In the genomic region with DNA sequence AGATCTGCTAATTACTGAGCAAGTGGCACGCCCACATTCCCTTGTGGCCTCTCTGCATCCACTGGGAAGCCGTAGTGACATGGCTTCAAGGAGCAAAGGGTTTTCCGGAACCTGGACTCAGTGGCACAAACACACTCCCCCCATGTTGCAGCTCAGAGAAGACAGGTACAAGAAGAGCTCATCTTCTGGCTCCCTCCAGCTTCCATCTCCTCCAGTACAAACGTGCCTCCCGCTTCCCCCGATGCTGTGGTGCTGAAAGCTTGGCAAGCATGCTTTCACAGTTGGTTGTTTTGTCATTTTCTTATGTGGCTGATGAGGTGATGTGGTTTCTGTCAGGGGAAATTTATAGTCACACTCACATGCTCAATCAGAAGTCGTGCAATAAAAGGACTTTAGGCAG, we compare ENCODE assay signal across 1 cellular context.
TF ChIP-seq lines count a peak whose summit lies in the region.

No MANE protein-coding gene starts in this region.

TF ChIP-seq in GM12878, 131 proteins besides CTCF, POLR2A, EP300 and RAD21 (continued from another document and continues in another):
- TF ChIP-seq, protein P1, sequence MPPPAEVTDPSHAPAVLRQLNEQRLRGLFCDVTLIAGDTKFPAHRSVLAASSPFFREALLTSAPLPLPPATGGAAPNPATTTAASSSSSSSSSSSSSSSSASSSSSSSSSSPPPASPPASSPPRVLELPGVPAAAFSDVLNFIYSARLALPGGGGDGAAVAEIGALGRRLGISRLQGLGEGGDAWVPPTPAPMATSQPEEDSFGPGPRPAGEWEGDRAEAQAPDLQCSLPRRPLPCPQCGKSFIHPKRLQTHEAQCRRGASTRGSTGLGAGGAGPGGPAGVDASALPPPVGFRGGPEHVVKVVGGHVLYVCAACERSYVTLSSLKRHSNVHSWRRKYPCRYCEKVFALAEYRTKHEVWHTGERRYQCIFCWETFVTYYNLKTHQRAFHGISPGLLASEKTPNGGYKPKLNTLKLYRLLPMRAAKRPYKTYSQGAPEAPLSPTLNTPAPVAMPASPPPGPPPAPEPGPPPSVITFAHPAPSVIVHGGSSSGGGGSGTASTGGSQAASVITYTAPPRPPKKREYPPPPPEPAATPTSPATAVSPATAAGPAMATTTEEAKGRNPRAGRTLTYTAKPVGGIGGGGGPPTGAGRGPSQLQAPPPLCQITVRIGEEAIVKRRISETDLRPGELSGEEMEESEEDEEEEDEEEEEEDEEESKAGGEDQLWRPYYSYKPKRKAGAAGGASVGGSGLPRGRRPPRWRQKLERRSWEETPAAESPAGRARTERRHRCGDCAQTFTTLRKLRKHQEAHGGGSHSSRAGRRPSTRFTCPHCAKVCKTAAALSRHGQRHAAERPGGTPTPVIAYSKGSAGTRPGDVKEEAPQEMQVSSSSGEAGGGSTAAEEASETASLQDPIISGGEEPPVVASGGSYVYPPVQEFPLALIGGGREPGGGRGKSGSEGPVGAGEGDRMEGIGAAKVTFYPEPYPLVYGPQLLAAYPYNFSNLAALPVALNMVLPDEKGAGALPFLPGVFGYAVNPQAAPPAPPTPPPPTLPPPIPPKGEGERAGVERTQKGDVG (CRISPR knock-in tag; IDR thresholded peaks at IDR 0.05), result no peak
- TF ChIP-seq TCF7 (IDR thresholded peaks at IDR 0.05; ENCODE audit: borderline replicate concordance) (no peak), ZBED1 (IDR thresholded peaks at IDR 0.05; ENCODE audit: borderline replicate concordance) (no peak), MXI1 (IDR thresholded peaks at IDR 0.05; ENCODE audit: low read depth, low read length) (no peak), MEF2A (IDR thresholded peaks at IDR 0.05; ENCODE audit: insufficient read depth, low read depth, low read length) (no peak), HDGF (IDR thresholded peaks at IDR 0.05) (no peak), RCOR1 (conservative IDR thresholded peaks at IDR 0.05; ENCODE audit: low read depth, low read length) (no peak), KDM1A (IDR thresholded peaks at IDR 0.05; ENCODE audit: borderline replicate concordance) (no peak), HCFC1 (IDR thresholded peaks at IDR 0.05; ENCODE audit: low read length) (no peak), GATAD2B (conservative IDR thresholded peaks at IDR 0.05; ENCODE audit: low read depth) (peak; percentile 46; the same call in 1 of the 2 replicates), POLR2AphosphoS2 (IDR thresholded peaks at IDR 0.05; ENCODE audit: low read depth, low read length) (no peak), MTA2 (IDR thresholded peaks at IDR 0.05; ENCODE audit: low read depth) (peak; percentile 54; the same call in 1 of the 2 replicates), BMI1 (IDR thresholded peaks at IDR 0.05; ENCODE audit: borderline replicate concordance) (0 out of 2 replicates have a peak, but pooled peaks have one; percentile 22), NR2C1 (IDR thresholded peaks at IDR 0.05) (no peak), MYB (IDR thresholded peaks at IDR 0.05; ENCODE audit: borderline replicate concordance, low read depth, low read length) (no peak), FOXK2 (IDR thresholded peaks at IDR 0.05) (no peak), ZNF274 (IDR thresholded peaks at IDR 0.05; ENCODE audit: insufficient read depth, insufficient read length) (no peak), SMAD5 (IDR thresholded peaks at IDR 0.05; ENCODE audit: low read depth) (no peak), POU2F2 (IDR thresholded peaks at IDR 0.05; ENCODE audit: borderline replicate concordance, low read depth, low read length) (peak; percentile 47; the same call in 1 of the 3 replicates), TAF1 (IDR thresholded peaks at IDR 0.05; ENCODE audit: borderline replicate concordance, low read depth, low read length) (no peak), SMARCA5 (IDR thresholded peaks at IDR 0.05) (peak; percentile 45; the same call in 1 of the 2 replicates), HDAC6 (IDR thresholded peaks at IDR 0.05; ENCODE audit: unreplicated experiment) (no peak), CHD2 (IDR thresholded peaks at IDR 0.05; ENCODE audit: borderline replicate concordance, low read depth, low read length) (no peak), ASH2L (IDR thresholded peaks at IDR 0.05; ENCODE audit: borderline replicate concordance, low read depth) (no peak), ZNF207 (IDR thresholded peaks at IDR 0.05; ENCODE audit: borderline replicate concordance) (no peak), NFIC (IDR thresholded peaks at IDR 0.05; ENCODE audit: low read depth, low read length) (peak; percentile 21; the same call in 1 of the 2 replicates)
- TF ChIP-seq, protein P2, sequence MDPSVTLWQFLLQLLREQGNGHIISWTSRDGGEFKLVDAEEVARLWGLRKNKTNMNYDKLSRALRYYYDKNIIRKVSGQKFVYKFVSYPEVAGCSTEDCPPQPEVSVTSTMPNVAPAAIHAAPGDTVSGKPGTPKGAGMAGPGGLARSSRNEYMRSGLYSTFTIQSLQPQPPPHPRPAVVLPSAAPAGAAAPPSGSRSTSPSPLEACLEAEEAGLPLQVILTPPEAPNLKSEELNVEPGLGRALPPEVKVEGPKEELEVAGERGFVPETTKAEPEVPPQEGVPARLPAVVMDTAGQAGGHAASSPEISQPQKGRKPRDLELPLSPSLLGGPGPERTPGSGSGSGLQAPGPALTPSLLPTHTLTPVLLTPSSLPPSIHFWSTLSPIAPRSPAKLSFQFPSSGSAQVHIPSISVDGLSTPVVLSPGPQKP (IDR thresholded peaks at IDR 0.05; ENCODE audit: low read depth, low read length), result no peak
- TF ChIP-seq, protein P3, sequence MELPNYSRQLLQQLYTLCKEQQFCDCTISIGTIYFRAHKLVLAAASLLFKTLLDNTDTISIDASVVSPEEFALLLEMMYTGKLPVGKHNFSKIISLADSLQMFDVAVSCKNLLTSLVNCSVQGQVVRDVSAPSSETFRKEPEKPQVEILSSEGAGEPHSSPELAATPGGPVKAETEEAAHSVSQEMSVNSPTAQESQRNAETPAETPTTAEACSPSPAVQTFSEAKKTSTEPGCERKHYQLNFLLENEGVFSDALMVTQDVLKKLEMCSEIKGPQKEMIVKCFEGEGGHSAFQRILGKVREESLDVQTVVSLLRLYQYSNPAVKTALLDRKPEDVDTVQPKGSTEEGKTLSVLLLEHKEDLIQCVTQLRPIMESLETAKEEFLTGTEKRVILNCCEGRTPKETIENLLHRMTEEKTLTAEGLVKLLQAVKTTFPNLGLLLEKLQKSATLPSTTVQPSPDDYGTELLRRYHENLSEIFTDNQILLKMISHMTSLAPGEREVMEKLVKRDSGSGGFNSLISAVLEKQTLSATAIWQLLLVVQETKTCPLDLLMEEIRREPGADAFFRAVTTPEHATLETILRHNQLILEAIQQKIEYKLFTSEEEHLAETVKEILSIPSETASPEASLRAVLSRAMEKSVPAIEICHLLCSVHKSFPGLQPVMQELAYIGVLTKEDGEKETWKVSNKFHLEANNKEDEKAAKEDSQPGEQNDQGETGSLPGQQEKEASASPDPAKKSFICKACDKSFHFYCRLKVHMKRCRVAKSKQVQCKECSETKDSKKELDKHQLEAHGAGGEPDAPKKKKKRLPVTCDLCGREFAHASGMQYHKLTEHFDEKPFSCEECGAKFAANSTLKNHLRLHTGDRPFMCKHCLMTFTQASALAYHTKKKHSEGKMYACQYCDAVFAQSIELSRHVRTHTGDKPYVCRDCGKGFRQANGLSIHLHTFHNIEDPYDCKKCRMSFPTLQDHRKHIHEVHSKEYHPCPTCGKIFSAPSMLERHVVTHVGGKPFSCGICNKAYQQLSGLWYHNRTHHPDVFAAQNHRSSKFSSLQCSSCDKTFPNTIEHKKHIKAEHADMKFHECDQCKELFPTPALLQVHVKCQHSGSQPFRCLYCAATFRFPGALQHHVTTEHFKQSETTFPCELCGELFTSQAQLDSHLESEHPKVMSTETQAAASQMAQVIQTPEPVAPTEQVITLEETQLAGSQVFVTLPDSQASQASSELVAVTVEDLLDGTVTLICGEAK (IDR thresholded peaks at IDR 0.05; ENCODE audit: borderline replicate concordance), result no peak
- TF ChIP-seq, protein P4, sequence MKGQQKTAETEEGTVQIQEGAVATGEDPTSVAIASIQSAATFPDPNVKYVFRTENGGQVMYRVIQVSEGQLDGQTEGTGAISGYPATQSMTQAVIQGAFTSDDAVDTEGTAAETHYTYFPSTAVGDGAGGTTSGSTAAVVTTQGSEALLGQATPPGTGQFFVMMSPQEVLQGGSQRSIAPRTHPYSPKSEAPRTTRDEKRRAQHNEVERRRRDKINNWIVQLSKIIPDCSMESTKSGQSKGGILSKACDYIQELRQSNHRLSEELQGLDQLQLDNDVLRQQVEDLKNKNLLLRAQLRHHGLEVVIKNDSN (IDR thresholded peaks at IDR 0.05; ENCODE audit: borderline replicate concordance, extremely low read length, insufficient read depth, low read depth, low read length), result no peak
- TF ChIP-seq, protein P5, sequence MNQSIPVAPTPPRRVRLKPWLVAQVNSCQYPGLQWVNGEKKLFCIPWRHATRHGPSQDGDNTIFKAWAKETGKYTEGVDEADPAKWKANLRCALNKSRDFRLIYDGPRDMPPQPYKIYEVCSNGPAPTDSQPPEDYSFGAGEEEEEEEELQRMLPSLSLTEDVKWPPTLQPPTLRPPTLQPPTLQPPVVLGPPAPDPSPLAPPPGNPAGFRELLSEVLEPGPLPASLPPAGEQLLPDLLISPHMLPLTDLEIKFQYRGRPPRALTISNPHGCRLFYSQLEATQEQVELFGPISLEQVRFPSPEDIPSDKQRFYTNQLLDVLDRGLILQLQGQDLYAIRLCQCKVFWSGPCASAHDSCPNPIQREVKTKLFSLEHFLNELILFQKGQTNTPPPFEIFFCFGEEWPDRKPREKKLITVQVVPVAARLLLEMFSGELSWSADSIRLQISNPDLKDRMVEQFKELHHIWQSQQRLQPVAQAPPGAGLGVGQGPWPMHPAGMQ (IDR thresholded peaks at IDR 0.05; ENCODE audit: borderline replicate concordance), result no peak
- TF ChIP-seq, protein P6, sequence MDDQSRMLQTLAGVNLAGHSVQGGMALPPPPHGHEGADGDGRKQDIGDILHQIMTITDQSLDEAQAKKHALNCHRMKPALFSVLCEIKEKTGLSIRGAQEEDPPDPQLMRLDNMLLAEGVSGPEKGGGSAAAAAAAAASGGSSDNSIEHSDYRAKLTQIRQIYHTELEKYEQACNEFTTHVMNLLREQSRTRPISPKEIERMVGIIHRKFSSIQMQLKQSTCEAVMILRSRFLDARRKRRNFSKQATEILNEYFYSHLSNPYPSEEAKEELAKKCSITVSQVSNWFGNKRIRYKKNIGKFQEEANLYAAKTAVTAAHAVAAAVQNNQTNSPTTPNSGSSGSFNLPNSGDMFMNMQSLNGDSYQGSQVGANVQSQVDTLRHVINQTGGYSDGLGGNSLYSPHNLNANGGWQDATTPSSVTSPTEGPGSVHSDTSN (IDR thresholded peaks at IDR 0.05; ENCODE audit: insufficient replicate concordance, low read depth, low read length), result no peak
- TF ChIP-seq, protein P7, sequence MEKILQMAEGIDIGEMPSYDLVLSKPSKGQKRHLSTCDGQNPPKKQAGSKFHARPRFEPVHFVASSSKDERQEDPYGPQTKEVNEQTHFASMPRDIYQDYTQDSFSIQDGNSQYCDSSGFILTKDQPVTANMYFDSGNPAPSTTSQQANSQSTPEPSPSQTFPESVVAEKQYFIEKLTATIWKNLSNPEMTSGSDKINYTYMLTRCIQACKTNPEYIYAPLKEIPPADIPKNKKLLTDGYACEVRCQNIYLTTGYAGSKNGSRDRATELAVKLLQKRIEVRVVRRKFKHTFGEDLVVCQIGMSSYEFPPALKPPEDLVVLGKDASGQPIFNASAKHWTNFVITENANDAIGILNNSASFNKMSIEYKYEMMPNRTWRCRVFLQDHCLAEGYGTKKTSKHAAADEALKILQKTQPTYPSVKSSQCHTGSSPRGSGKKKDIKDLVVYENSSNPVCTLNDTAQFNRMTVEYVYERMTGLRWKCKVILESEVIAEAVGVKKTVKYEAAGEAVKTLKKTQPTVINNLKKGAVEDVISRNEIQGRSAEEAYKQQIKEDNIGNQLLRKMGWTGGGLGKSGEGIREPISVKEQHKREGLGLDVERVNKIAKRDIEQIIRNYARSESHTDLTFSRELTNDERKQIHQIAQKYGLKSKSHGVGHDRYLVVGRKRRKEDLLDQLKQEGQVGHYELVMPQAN (conservative IDR thresholded peaks at IDR 0.05), result no peak; the same call in 1 of the 2 replicates
- TF ChIP-seq, protein P8, sequence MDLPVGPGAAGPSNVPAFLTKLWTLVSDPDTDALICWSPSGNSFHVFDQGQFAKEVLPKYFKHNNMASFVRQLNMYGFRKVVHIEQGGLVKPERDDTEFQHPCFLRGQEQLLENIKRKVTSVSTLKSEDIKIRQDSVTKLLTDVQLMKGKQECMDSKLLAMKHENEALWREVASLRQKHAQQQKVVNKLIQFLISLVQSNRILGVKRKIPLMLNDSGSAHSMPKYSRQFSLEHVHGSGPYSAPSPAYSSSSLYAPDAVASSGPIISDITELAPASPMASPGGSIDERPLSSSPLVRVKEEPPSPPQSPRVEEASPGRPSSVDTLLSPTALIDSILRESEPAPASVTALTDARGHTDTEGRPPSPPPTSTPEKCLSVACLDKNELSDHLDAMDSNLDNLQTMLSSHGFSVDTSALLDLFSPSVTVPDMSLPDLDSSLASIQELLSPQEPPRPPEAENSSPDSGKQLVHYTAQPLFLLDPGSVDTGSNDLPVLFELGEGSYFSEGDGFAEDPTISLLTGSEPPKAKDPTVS (IDR thresholded peaks at IDR 0.05; ENCODE audit: low read depth, low read length), result no peak
- TF ChIP-seq, protein P9, sequence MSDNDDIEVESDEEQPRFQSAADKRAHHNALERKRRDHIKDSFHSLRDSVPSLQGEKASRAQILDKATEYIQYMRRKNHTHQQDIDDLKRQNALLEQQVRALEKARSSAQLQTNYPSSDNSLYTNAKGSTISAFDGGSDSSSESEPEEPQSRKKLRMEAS (IDR thresholded peaks at IDR 0.05; ENCODE audit: low read depth, low read length), result no peak
- TF ChIP-seq, protein P10, sequence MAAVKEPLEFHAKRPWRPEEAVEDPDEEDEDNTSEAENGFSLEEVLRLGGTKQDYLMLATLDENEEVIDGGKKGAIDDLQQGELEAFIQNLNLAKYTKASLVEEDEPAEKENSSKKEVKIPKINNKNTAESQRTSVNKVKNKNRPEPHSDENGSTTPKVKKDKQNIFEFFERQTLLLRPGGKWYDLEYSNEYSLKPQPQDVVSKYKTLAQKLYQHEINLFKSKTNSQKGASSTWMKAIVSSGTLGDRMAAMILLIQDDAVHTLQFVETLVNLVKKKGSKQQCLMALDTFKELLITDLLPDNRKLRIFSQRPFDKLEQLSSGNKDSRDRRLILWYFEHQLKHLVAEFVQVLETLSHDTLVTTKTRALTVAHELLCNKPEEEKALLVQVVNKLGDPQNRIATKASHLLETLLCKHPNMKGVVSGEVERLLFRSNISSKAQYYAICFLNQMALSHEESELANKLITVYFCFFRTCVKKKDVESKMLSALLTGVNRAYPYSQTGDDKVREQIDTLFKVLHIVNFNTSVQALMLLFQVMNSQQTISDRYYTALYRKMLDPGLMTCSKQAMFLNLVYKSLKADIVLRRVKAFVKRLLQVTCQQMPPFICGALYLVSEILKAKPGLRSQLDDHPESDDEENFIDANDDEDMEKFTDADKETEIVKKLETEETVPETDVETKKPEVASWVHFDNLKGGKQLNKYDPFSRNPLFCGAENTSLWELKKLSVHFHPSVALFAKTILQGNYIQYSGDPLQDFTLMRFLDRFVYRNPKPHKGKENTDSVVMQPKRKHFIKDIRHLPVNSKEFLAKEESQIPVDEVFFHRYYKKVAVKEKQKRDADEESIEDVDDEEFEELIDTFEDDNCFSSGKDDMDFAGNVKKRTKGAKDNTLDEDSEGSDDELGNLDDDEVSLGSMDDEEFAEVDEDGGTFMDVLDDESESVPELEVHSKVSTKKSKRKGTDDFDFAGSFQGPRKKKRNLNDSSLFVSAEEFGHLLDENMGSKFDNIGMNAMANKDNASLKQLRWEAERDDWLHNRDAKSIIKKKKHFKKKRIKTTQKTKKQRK (IDR thresholded peaks at IDR 0.05; ENCODE audit: low read depth, low read length), result no peak
- TF ChIP-seq, protein P11, sequence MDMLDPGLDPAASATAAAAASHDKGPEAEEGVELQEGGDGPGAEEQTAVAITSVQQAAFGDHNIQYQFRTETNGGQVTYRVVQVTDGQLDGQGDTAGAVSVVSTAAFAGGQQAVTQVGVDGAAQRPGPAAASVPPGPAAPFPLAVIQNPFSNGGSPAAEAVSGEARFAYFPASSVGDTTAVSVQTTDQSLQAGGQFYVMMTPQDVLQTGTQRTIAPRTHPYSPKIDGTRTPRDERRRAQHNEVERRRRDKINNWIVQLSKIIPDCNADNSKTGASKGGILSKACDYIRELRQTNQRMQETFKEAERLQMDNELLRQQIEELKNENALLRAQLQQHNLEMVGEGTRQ (IDR thresholded peaks at IDR 0.05; ENCODE audit: borderline replicate concordance, low read depth, low read length), result no peak
